ENCODE assay signal across 2 cellular contexts in the genomic region with DNA sequence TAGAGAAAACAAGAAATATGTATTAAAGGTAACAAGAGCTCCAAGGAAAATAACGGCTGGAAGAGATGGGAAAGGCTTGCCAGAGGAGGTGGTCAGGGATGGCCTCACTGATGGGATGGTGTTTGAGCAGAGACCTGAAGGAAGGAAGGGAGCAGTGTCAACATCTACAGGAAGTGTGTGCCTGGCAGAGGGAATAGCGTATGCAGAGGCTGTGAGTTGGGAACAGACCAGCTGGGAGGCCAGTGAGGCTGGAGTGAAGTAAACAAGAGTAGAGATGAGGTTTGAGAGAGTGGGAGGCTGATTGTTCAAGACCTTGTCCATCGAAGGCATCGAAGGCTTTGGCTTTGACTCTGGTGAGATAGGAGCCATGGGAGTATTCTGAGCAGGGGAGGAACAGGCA.
TF ChIP-seq lines count a peak whose summit lies in the region.

No MANE protein-coding gene starts in this region.

TF ChIP-seq in IMR-90, 13 proteins besides CTCF, POLR2A, EP300 and RAD21:
- TF ChIP-seq RFX5 (IDR thresholded peaks at IDR 0.05; ENCODE audit: low read depth, low read length) = no peak
- no peak for TF ChIP-seq RCOR1 (IDR thresholded peaks at IDR 0.05; ENCODE audit: insufficient replicate concordance, low read length)
- no peak for TF ChIP-seq CEBPB (IDR thresholded peaks at IDR 0.05; ENCODE audit: low read depth, low read length)
- TF ChIP-seq, protein P1, sequence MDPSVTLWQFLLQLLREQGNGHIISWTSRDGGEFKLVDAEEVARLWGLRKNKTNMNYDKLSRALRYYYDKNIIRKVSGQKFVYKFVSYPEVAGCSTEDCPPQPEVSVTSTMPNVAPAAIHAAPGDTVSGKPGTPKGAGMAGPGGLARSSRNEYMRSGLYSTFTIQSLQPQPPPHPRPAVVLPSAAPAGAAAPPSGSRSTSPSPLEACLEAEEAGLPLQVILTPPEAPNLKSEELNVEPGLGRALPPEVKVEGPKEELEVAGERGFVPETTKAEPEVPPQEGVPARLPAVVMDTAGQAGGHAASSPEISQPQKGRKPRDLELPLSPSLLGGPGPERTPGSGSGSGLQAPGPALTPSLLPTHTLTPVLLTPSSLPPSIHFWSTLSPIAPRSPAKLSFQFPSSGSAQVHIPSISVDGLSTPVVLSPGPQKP (IDR thresholded peaks at IDR 0.05; ENCODE audit: borderline replicate concordance, low read depth, low read length) = no peak
- TF ChIP-seq MXI1 (IDR thresholded peaks at IDR 0.05; ENCODE audit: borderline replicate concordance, low read depth, low read length) = no peak
- no peak for TF ChIP-seq CHD1 (IDR thresholded peaks at IDR 0.05; ENCODE audit: low read depth, low read length)

TF ChIP-seq in endothelial cell of umbilical vein, 7 proteins besides CTCF, POLR2A, EP300 and RAD21:
- TF ChIP-seq MYC (IDR thresholded peaks at IDR 0.05; ENCODE audit: low read depth, low read length) (no peak), POLR2AphosphoS5 (IDR thresholded peaks at IDR 0.05; ENCODE audit: insufficient read depth, low read depth, low read length) (no peak), MAX (IDR thresholded peaks at IDR 0.05; ENCODE audit: insufficient read depth, insufficient read length) (no peak), GATA2 (IDR thresholded peaks at IDR 0.05; ENCODE audit: insufficient read depth, insufficient read length, low read depth, low read length) (no peak), JUN (IDR thresholded peaks at IDR 0.05; ENCODE audit: borderline replicate concordance, insufficient read depth, insufficient read length, low read depth) (no peak), EZH2 (IDR thresholded peaks at IDR 0.05; ENCODE audit: borderline replicate concordance, low read depth, low read length, severe bottlenecking) (no peak), FOS (IDR thresholded peaks at IDR 0.05; ENCODE audit: borderline replicate concordance, insufficient read depth, low read length) (no peak)
